Comparison of ENCODE assay signal across 8 cellular contexts in the genomic region with DNA sequence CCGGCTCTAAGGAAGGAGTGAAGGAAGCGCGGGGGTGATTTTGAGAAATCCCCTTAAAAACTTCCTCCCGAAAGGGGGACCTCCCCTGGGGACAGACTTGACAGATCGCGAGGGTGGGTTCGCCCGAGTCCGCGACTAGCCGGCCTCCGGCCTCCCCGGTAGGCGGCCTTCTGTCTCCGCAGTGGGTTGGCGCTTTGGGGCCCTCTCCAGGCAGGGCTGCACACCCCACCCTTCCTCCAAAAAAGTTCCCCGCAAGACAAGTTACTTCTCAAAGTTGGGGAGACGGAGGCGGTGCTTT.
DNase-seq lines count a peak whose midpoint lies in the region; ATAC-seq and TF ChIP-seq lines count a peak whose summit lies in the region.

No MANE protein-coding gene starts in this region.

- H3K4me1 ChIP-seq in MM.1S (ENCODE audit: low read length) (peaks cover 9% of the 10 kb centered on the region), adipocyte (ENCODE audit: control insufficient read depth, insufficient read depth, low read length) (peaks cover 33% of the 10 kb centered on the region)

- H3K4me3 ChIP-seq in MM.1S (ENCODE audit: low read length) (peak overlapping the region; percentile 63), adipocyte (ENCODE audit: low read length) (peak overlapping the region; percentile 74), iPS-18c (ENCODE audit: insufficient read depth, low read depth, low read length) (peak overlapping the region; percentile 67)

- peak; percentile 22 for DNase-seq in AG20443 (ENCODE audit: low spot score)
- DNase-seq in MM.1S: peak; percentile 12
- peak; percentile 7 for DNase-seq in adipocyte (ENCODE audit: low read depth)
- peak; percentile 55 for DNase-seq in stimulated activated CD4-positive, alpha-beta T cell treated with anti-CD3 and anti-CD28 coated beads, Interleukin-4, amount 100 ng/mL, for 24 hours
- DNase-seq in NCI-H2107 (lab: John Stamatoyannopoulos, UW): no peak
- no peak for DNase-seq in midbrain (lab: John Stamatoyannopoulos, UW)

- H3F3A ChIP-seq in MM.1S (ENCODE audit: insufficient read depth, low read length): no peaks in the 10 kb centered on the region

- peak overlapping the region; percentile 86; the same call in 1 of the 2 replicates for H3K4me2 ChIP-seq in MM.1S (ENCODE audit: low read depth, low read length)

- H2AFZ ChIP-seq in MM.1S (ENCODE audit: low read length): peak overlapping the region; percentile 90

- H3K36me3 ChIP-seq in MM.1S (replicated peaks; ENCODE audit: insufficient read depth, low read length) (no peaks in the 10 kb centered on the region), adipocyte (ENCODE audit: control insufficient read depth, insufficient read depth, low read length, severe bottlenecking) (no peaks in the 10 kb centered on the region)

- no peaks in the 10 kb centered on the region for H3K79me2 ChIP-seq in MM.1S (ENCODE audit: low read length)

- peak; percentile 40 for TF ChIP-seq CTCF in MM.1S (IDR thresholded peaks at IDR 0.05; ENCODE audit: low read length)

- no peaks in the 10 kb centered on the region for H3K9me3 ChIP-seq in MM.1S (replicated peaks; ENCODE audit: insufficient read depth, low read length)
- H3K9me3 ChIP-seq in adipocyte (ENCODE audit: control insufficient read depth, low read length): no peaks in the 10 kb centered on the region
- no peaks in the 10 kb centered on the region for H3K9me3 ChIP-seq in iPS-18c (ENCODE audit: control insufficient read depth, insufficient read depth, low read length)

- no peak overlapping the region for H3K27ac ChIP-seq in MM.1S (ENCODE audit: low read length)

- H4K20me1 ChIP-seq in MM.1S (ENCODE audit: insufficient read depth, low read length): no peaks in the 10 kb centered on the region

- H3K27me3 ChIP-seq in MM.1S (replicated peaks; ENCODE audit: insufficient read depth, low read length): peaks cover 7% of the 10 kb centered on the region; the same call in 1 of the 2 replicates
- peaks cover 49% of the 10 kb centered on the region for H3K27me3 ChIP-seq in adipocyte (replicated peaks; ENCODE audit: control insufficient read depth, insufficient read depth, low read length)

- no peaks in the 10 kb centered on the region for H3K9me2 ChIP-seq in MM.1S (replicated peaks; ENCODE audit: insufficient read depth, low read length)

- H3K9ac ChIP-seq in MM.1S (ENCODE audit: low read length) (peak overlapping the region; percentile 34; the same call in 1 of the 2 replicates), adipocyte (ENCODE audit: low read length) (peak overlapping the region; percentile 6)

- ATAC-seq in GM18858 (IDR thresholded peaks at IDR 0.05; ENCODE audit: unreplicated experiment): no peak

Comparison
In these comparisons a context has a peak if more than half of its experiments do, and no peak if none do; other contexts are left out.
1. DNase-seq: peak in AG20443 (single experiment), MM.1S (single experiment), adipocyte (single experiment) and stimulated activated CD4-positive, alpha-beta T cell treated with anti-CD3 and anti-CD28 coated beads, Interleukin-4, amount 100 ng/mL, for 24 hours (single experiment); none in NCI-H2107 (single experiment) and midbrain (single experiment).
2. Peak in every context shown above with its lines, with median percentiles within 50 percentile points of each other: H3K4me3 ChIP-seq.